ENCODE assay signal across 1 cellular context in the genomic region with DNA sequence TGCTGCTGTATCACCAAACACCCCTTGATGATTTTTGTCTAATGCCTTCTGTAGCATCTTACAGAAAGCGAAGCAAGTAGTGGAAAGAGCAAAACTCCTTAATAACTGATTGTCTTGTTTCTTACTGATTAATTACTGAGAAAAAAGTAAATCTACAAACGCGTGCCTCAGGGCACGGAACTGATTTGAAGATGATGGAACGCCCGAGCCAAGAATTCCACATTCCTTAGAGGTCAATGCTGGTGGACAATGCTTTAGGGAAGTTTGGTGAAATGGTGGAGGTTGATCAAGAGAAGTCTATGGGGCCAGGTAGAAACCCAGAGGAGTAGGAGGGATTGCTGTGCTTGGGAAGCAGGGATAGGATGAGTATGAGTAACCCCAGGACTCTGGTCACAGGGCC.
TF ChIP-seq lines count a peak whose summit lies in the region.

No MANE protein-coding gene starts in this region.

TF ChIP-seq in K562, 482 proteins besides CTCF, POLR2A, EP300 and RAD21 (continued from another document):
- TF ChIP-seq ZNF57 (CRISPR knock-in tag; IDR thresholded peaks at IDR 0.05), result no peak
